In the genomic region with DNA sequence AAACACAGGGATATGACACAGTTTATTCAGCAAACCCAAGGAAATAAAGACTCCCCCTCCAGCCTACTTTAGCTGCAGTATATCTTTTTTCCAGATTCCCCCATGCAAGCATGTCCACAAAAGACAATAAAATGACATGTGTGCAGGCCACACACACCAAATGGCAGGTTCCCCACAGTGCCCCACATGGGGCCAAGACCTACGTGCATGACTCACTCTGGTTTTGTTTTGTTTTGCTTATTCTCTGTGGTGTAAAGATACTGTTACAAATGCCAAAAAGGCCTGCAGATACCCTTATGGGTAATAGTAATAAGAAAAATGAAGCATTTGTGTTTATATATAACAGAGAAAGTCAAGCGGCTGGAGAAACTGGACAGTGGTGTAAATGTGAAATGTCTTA, we compare ENCODE assay signal across 10 cellular contexts.
DNase-seq lines count a peak whose midpoint lies in the region; ATAC-seq and TF ChIP-seq lines count a peak whose summit lies in the region.
"Had no signal": no experiment of that assay in that cellular context is flagged by ENCODE, and none has a peak within 500 bp of the region (broad histone marks: within the 10 kb centered on the region; RNA-seq: fewer than 3 reads in every experiment).

No MANE protein-coding gene starts in this region.

- H3K9me3 ChIP-seq in hepatocyte (ENCODE audit: low read depth) = no peaks in the 10 kb centered on the region

- H3K27ac ChIP-seq in hepatocyte = peak overlapping the region; percentile 5
- H3K27ac ChIP-seq: cardiac muscle cell, VCaP had no signal

- no peaks in the 10 kb centered on the region for H3K9me2 ChIP-seq in hepatocyte (replicated peaks; ENCODE audit: insufficient read depth)

- no peak overlapping the region for H3K4me3 Mint-ChIP-seq in HFFc6
- no peak overlapping the region for H3K4me3 Mint-ChIP-seq in activated CD4-positive, alpha-beta memory T cell treated with anti-CD3 and anti-CD28 coated beads, Interleukin-2, amount 10 ng/mL, durations not matched to agents 7 days and 5 days

- CTCF ChIA-PET in activated CD4-positive, alpha-beta memory T cell treated with anti-CD3 and anti-CD28 coated beads, Interleukin-2, amount 10 ng/mL, durations not matched to agents 7 days and 5 days (lab: Charles Lee) = no interaction called here

- peaks cover 36% of the 10 kb centered on the region for H3K4me1 Mint-ChIP-seq in HFFc6 (ENCODE audit: low read depth)
- H3K4me1 Mint-ChIP-seq in activated CD4-positive, alpha-beta memory T cell treated with anti-CD3 and anti-CD28 coated beads, Interleukin-2, amount 10 ng/mL, durations not matched to agents 7 days and 5 days = peaks cover 22% of the 10 kb centered on the region

- in situ Hi-C loops in G401 (cut with HindIII; ENCODE audit: low sequenced_read_pairs) = no loop called here

- no peaks in the 10 kb centered on the region for H3K36me3 ChIP-seq in hepatocyte (replicated peaks; ENCODE audit: insufficient read depth, low read depth)
- H3K36me3 ChIP-seq: cardiac muscle cell had no signal

- H3K4me1 ChIP-seq in hepatocyte (ENCODE audit: insufficient read depth) = peaks cover 6% of the 10 kb centered on the region

- H3K4me3 ChIP-seq in hepatocyte = no peak overlapping the region
- H3K4me3 ChIP-seq: cardiac muscle cell had no signal

- WGBS in hepatocyte (ENCODE audit: low lambda C conversion rate, missing lambda C conversion rate) = 70% methylated on average over 2 of the region's 2 CpGs

- H3K4me2 ChIP-seq in hepatocyte = no peak overlapping the region

- H3K27ac Mint-ChIP-seq in HFFc6 = no peak overlapping the region
- peak overlapping the region; percentile 0 for H3K27ac Mint-ChIP-seq in activated CD4-positive, alpha-beta memory T cell treated with anti-CD3 and anti-CD28 coated beads, Interleukin-2, amount 10 ng/mL, durations not matched to agents 7 days and 5 days

- ATAC-seq in left cardiac atrium (no peak), left colon (no peak), GM19455 (IDR thresholded peaks at IDR 0.05; ENCODE audit: unreplicated experiment) (no peak)

- intact Hi-C loops in left cardiac atrium (cut with DNase I) (no loop called here), left colon (cut with DNase I, micrococcal nuclease) (no loop called here)

- no peaks in the 10 kb centered on the region for H3K79me2 ChIP-seq in hepatocyte

- TF ChIP-seq CTCF in HFFc6 (IDR thresholded peaks at IDR 0.05) = no peak
- no peak for TF ChIP-seq CTCF in hepatocyte (IDR thresholded peaks at IDR 0.05; ENCODE audit: poor library complexity)

- H4K20me1 ChIP-seq in hepatocyte (ENCODE audit: insufficient read depth, poor library complexity, severe bottlenecking) = no peaks in the 10 kb centered on the region

- H2AFZ ChIP-seq in hepatocyte = no peak overlapping the region

- POLR2A ChIA-PET in activated CD4-positive, alpha-beta memory T cell treated with anti-CD3 and anti-CD28 coated beads, Interleukin-2, amount 10 ng/mL, durations not matched to agents 7 days and 5 days (lab: Charles Lee) = no interaction called here

- H3K27me3 Mint-ChIP-seq in HFFc6 (ENCODE audit: insufficient read depth) = no peaks in the 10 kb centered on the region
- H3K27me3 Mint-ChIP-seq in activated CD4-positive, alpha-beta memory T cell treated with anti-CD3 and anti-CD28 coated beads, Interleukin-2, amount 10 ng/mL, durations not matched to agents 7 days and 5 days = no peaks in the 10 kb centered on the region

- H3K36me3 Mint-ChIP-seq in HFFc6 (ENCODE audit: low read depth) = no peaks in the 10 kb centered on the region
- peaks cover 4% of the 10 kb centered on the region for H3K36me3 Mint-ChIP-seq in activated CD4-positive, alpha-beta memory T cell treated with anti-CD3 and anti-CD28 coated beads, Interleukin-2, amount 10 ng/mL, durations not matched to agents 7 days and 5 days (ENCODE audit: low read depth)

- no peaks in the 10 kb centered on the region for H3K27me3 ChIP-seq in hepatocyte
- H3K27me3 ChIP-seq: cardiac muscle cell had no signal

- H3K9me3 Mint-ChIP-seq in HFFc6 = no peaks in the 10 kb centered on the region
- peaks cover 3% of the 10 kb centered on the region for H3K9me3 Mint-ChIP-seq in activated CD4-positive, alpha-beta memory T cell treated with anti-CD3 and anti-CD28 coated beads, Interleukin-2, amount 10 ng/mL, durations not matched to agents 7 days and 5 days

- peak; percentile 17 for DNase-seq in G401 (ENCODE audit: low spot score)
- DNase-seq in HFFc6 = peak; percentile 35
- DNase-seq in activated CD4-positive, alpha-beta memory T cell treated with anti-CD3 and anti-CD28 coated beads, Interleukin-2, amount 10 ng/mL, durations not matched to agents 7 days and 5 days = peak; percentile 26
- no peak for DNase-seq in hepatocyte (ENCODE audit: low spot score)
- DNase-seq in left cardiac atrium = no peak
- no peak for DNase-seq in left colon
- DNase-seq in UCSD-AML1 (lab: John Stamatoyannopoulos, UW; ENCODE audit: unreplicated experiment) = no peak

Comparison
In these comparisons a context has a peak if more than half of its experiments do, and no peak if none do; other contexts are left out.
1. DNase-seq: peak in G401 (single experiment), HFFc6 (single experiment) and activated CD4-positive, alpha-beta memory T cell treated with anti-CD3 and anti-CD28 coated beads, Interleukin-2, amount 10 ng/mL, durations not matched to agents 7 days and 5 days (single experiment); none in hepatocyte (single experiment), left cardiac atrium (single experiment), left colon (0 of 2) and UCSD-AML1 (single experiment).